34 cellular contexts compared by ENCODE assay signal in genomic region chr11:117888140-117888561, GRCh38. TPM values are rescaled to one million over a fixed set of nuclear protein-coding genes. Genes with fewer than 3 reads are reported as not detected.
DNase-seq lines count a peak whose midpoint lies in the region; ATAC-seq, FAIRE-seq and TF ChIP-seq lines count a peak whose summit lies in the region.
"Had no signal": no experiment of that assay in that cellular context is flagged by ENCODE, and none has a peak within 500 bp of the region (broad histone marks: within the 10 kb centered on the region; RNA-seq: fewer than 3 reads in every experiment).

No MANE protein-coding gene starts in this region.

- no peak overlapping the region for H2BK120ac ChIP-seq in H1 (replicated peaks; ENCODE audit: low read depth, low read length)

- no peak overlapping the region for H3K4me3 Mint-ChIP-seq in nephron
- no peak overlapping the region for H3K4me3 Mint-ChIP-seq in type B pancreatic cell
- no peak overlapping the region for H3K4me3 Mint-ChIP-seq in stimulated activated effector memory CD8-positive, alpha-beta T cell treated with anti-CD3 and anti-CD28 coated beads, Interleukin-12 subunit alpha, Interleukin-12 subunit beta, amount 100 ng/mL, for 72 hours
- no peak overlapping the region for H3K4me3 Mint-ChIP-seq in CD8-positive, alpha-beta memory T cell
- H3K4me3 Mint-ChIP-seq: activated CD4-positive, alpha-beta T cell treated with anti-CD3 and anti-CD28 coated beads, Interleukin-2, amount 10 ng/mL, durations not matched to agents 7 days and 5 days; CD4-positive, alpha-beta T cell; H9 had no signal

- H3K36me3 Mint-ChIP-seq in nephron (ENCODE audit: low read depth), result no peaks in the 10 kb centered on the region
- no peaks in the 10 kb centered on the region for H3K36me3 Mint-ChIP-seq in type B pancreatic cell
- H3K36me3 Mint-ChIP-seq in stimulated activated effector memory CD8-positive, alpha-beta T cell treated with anti-CD3 and anti-CD28 coated beads, Interleukin-12 subunit alpha, Interleukin-12 subunit beta, amount 100 ng/mL, for 72 hours, result no peaks in the 10 kb centered on the region
- peaks cover 0 to 21% (median 0%) of the 10 kb centered on the region in 3 donors for H3K36me3 Mint-ChIP-seq in CD8-positive, alpha-beta memory T cell

- CTCF ChIA-PET in H1 (lab: Charles Lee; ENCODE audit: partially characterized antibody), result interaction anchor here (1.2 kb wide), 1 partner anchor 16 kb away, joined by 3 read pairs; no protein-coding TSS in a partner anchor
- CTCF ChIA-PET in CD8-positive, alpha-beta memory T cell (lab: Charles Lee), result no interaction called here

- POLR2A ChIA-PET in H1 (lab: Charles Lee; ENCODE audit: partially characterized antibody), result no interaction called here
- POLR2A ChIA-PET in CD8-positive, alpha-beta memory T cell (lab: Charles Lee), result no interaction called here

- H2BK12ac ChIP-seq in H1 (ENCODE audit: low read depth, low read length), result no peak overlapping the region

- H3K79me1 ChIP-seq in H1 (ENCODE audit: low read depth, low read length), result no peaks in the 10 kb centered on the region

- no peak overlapping the region for H3K56ac ChIP-seq in H1 (replicated peaks; ENCODE audit: insufficient read length, low read depth, low read length)

- H3K79me2 ChIP-seq in H1 (ENCODE audit: control insufficient read depth in 1 of 2, insufficient read depth in 2 of 2, low read length in 2 of 2), result no peaks in the 10 kb centered on the region

- H2BK5ac ChIP-seq in H1 (ENCODE audit: low read depth, low read length), result no peak overlapping the region

- ATAC-seq in stimulated activated effector memory CD8-positive, alpha-beta T cell treated with anti-CD3 and anti-CD28 coated beads, Interleukin-12 subunit alpha, Interleukin-12 subunit beta, amount 100 ng/mL, for 72 hours, result no peak
- ATAC-seq: heart right ventricle had no signal

- H4K91ac ChIP-seq in H1 (replicated peaks; ENCODE audit: insufficient read length, low read length), result no peak overlapping the region

- H3K9ac ChIP-seq in H1 (replicated peaks in 1 of 4; ENCODE audit: extremely low read depth in 1 of 4, low read depth in 3 of 4, low read length in 3 of 4), result no peak overlapping the region

- 89% methylated on average over 8 of the region's 8 CpGs; no CpG with 5 or more reads in 1 of the 2 experiments for WGBS in H1 (ENCODE audit: extremely low coverage in 1 of 2, insufficient coverage in 1 of 2, insufficient read length in 1 of 2, insufficient replicate concordance in 2 of 2, low coverage in 1 of 2, low lambda C conversion rate in 2 of 2, missing lambda C conversion rate in 1 of 2), 2 experiments

- no peak overlapping the region for H3K18ac ChIP-seq in H1 (ENCODE audit: extremely low read depth, low read length)

- no peak overlapping the region for H3K4me2 ChIP-seq in H1 (ENCODE audit: insufficient read depth in 1 of 2, low read depth in 2 of 2, low read length in 2 of 2)

- H3K36me3 ChIP-seq in H1 (ENCODE audit: control insufficient read depth in 2 of 4, insufficient read depth in 4 of 4, low read length in 3 of 4), result no peaks in the 10 kb centered on the region
- no peaks in the 10 kb centered on the region for H3K36me3 ChIP-seq in CD8-positive, alpha-beta memory T cell (ENCODE audit: insufficient read depth, low read length)
- H3K36me3 ChIP-seq: heart right ventricle, spleen, vagina had no signal

- no peak overlapping the region for H3K4ac ChIP-seq in H1 (replicated peaks; ENCODE audit: insufficient read length, low read depth, low read length)

- TF ChIP-seq CTCF in H1 (IDR thresholded peaks at IDR 0.05; ENCODE audit: control extremely low read depth in 1 of 3, insufficient read depth in 1 of 3, low read depth in 1 of 3, low read length in 3 of 3) (no peak), nephron (IDR thresholded peaks at IDR 0.05; ENCODE audit: unreplicated experiment in 3 of 3) (no peak), type B pancreatic cell (conservative IDR thresholded peaks at IDR 0.05) (no peak)

- H3K9me3 Mint-ChIP-seq in nephron, result peaks cover 16% of the 10 kb centered on the region
- H3K9me3 Mint-ChIP-seq in type B pancreatic cell, result no peaks in the 10 kb centered on the region
- peaks cover 3% of the 10 kb centered on the region for H3K9me3 Mint-ChIP-seq in stimulated activated effector memory CD8-positive, alpha-beta T cell treated with anti-CD3 and anti-CD28 coated beads, Interleukin-12 subunit alpha, Interleukin-12 subunit beta, amount 100 ng/mL, for 72 hours
- peaks cover 3 to 12% (median 5%) of the 10 kb centered on the region in 5 donors for H3K9me3 Mint-ChIP-seq in CD8-positive, alpha-beta memory T cell
- H3K9me3 Mint-ChIP-seq: activated CD4-positive, alpha-beta T cell treated with anti-CD3 and anti-CD28 coated beads, Interleukin-2, amount 10 ng/mL, durations not matched to agents 7 days and 5 days; H9 had no signal

- no peak for TF ChIP-seq EP300 in H1 (IDR thresholded peaks at IDR 0.05; ENCODE audit: borderline replicate concordance in 1 of 2, low read depth in 2 of 2, low read length in 2 of 2)

- no peak overlapping the region for H4K8ac ChIP-seq in H1 (ENCODE audit: extremely low read depth, insufficient read depth, low read length)

- no peaks in the 10 kb centered on the region for H3K9me3 ChIP-seq in H1 (ENCODE audit: insufficient read depth in 2 of 2, low read depth in 1 of 2, low read length in 1 of 2)
- no peaks in the 10 kb centered on the region for H3K9me3 ChIP-seq in CD8-positive, alpha-beta memory T cell (ENCODE audit: low read length)
- H3K9me3 ChIP-seq: vagina had no signal

- no peak overlapping the region for H3K14ac ChIP-seq in H1 (ENCODE audit: insufficient read length)

- H3K27ac Mint-ChIP-seq in nephron, result peak overlapping the region in 2 of 3 experiments; percentile 20 to 66
- no peak overlapping the region for H3K27ac Mint-ChIP-seq in type B pancreatic cell
- H3K27ac Mint-ChIP-seq in stimulated activated effector memory CD8-positive, alpha-beta T cell treated with anti-CD3 and anti-CD28 coated beads, Interleukin-12 subunit alpha, Interleukin-12 subunit beta, amount 100 ng/mL, for 72 hours, result no peak overlapping the region
- H3K27ac Mint-ChIP-seq in CD8-positive, alpha-beta memory T cell, result no peak overlapping the region
- H3K27ac Mint-ChIP-seq: activated CD4-positive, alpha-beta T cell treated with anti-CD3 and anti-CD28 coated beads, Interleukin-2, amount 10 ng/mL, durations not matched to agents 7 days and 5 days; CD4-positive, alpha-beta T cell had no signal

- no peak overlapping the region for H2BK20ac ChIP-seq in H1 (ENCODE audit: low read length)

- H3K27ac ChIP-seq in H1 (ENCODE audit: low read depth, low read length), result no peak overlapping the region
- H3K27ac ChIP-seq in CD8-positive, alpha-beta memory T cell (ENCODE audit: low read depth, low read length), result no peak overlapping the region
- H3K27ac ChIP-seq: spleen, vagina had no signal

- H3K27me3 Mint-ChIP-seq in nephron (ENCODE audit: low read depth) (no peaks in the 10 kb centered on the region), type B pancreatic cell (peaks cover 9% of the 10 kb centered on the region)
- peaks cover 2 to 16% of the 10 kb centered on the region in 2 donors for H3K27me3 Mint-ChIP-seq in CD8-positive, alpha-beta memory T cell
- H3K27me3 Mint-ChIP-seq: CD4-positive, alpha-beta T cell had no signal

- DNase-seq in NCI-H526 (lab: John Stamatoyannopoulos, UW), result peak; percentile 96 to 97
- DNase-seq in NCI-H526 treated with DMSO at 0.1 percent for 48 hours (lab: John Stamatoyannopoulos, UW), result no peak
- DNase-seq in H1 (ENCODE audit: low read depth in 1 of 2, low spot score in 2 of 2), result no peak
- DNase-seq in type B pancreatic cell (ENCODE audit: extremely low spot score, unreplicated experiment), result peak; percentile 48
- DNase-seq in stimulated activated effector memory CD8-positive, alpha-beta T cell treated with anti-CD3 and anti-CD28 coated beads, Interleukin-12 subunit alpha, Interleukin-12 subunit beta, amount 100 ng/mL, for 72 hours (ENCODE audit: low spot score in 2 of 2), result no peak
- no peak for DNase-seq in CD8-positive, alpha-beta memory T cell
- DNase-seq in stimulated activated CD4-positive, alpha-beta T cell treated with anti-CD3 and anti-CD28 coated beads, Interleukin-4, amount 100 ng/mL, for 4 hours, result no peak
- DNase-seq: activated CD4-positive, alpha-beta T cell treated with anti-CD3 and anti-CD28 coated beads, Interleukin-2, amount 10 ng/mL, durations not matched to agents 7 days and 5 days; activated naive CD4-positive, alpha-beta T cell treated with anti-CD3 and anti-CD28 coated beads, Interleukin-2, amount 50 U/mL, for 16 hours; amniotic stem cell; CD4-positive, alpha-beta T cell; DMS 273 treated with DMSO at 0.1 percent for 48 hours; effector memory CD4-positive, alpha-beta T cell; foreskin fibroblast; H9; heart right ventricle; KG1; kidney glomerular epithelial cell; MM.1S; naive B cell; NCI-H2081; NCI-H226; NCI-H748 treated with DMSO at 0.1 percent for 48 hours; spleen; substantia nigra; SW 1271; T-helper 9 cell had no signal

- no peak overlapping the region for H4K5ac ChIP-seq in H1 (ENCODE audit: insufficient read length, low read depth, low read length)

- H2BK15ac ChIP-seq in H1 (ENCODE audit: low read length), result no peak overlapping the region

- FAIRE-seq in H1 (lab: Jason Lieb, UNC), result no peak
- FAIRE-seq: G401.6, GM19239, RCC 7860 had no signal

- no peak for TF ChIP-seq POLR2A in H1 (IDR thresholded peaks at IDR 0.05; ENCODE audit: control extremely low read depth in 1 of 2, low read depth in 2 of 2, low read length in 2 of 2)

- H2AK5ac ChIP-seq in H1 (ENCODE audit: low read depth, low read length), result no peak overlapping the region

- no peak overlapping the region for H3K4me3 ChIP-seq in H1 (ENCODE audit: extremely low read depth in 1 of 4, insufficient read depth in 2 of 4, low read depth in 3 of 4, low read length in 4 of 4)
- no peak overlapping the region for H3K4me3 ChIP-seq in CD8-positive, alpha-beta memory T cell (ENCODE audit: low read length)
- H3K4me3 ChIP-seq: heart right ventricle, spleen, vagina had no signal

- H3K23ac ChIP-seq in H1 (ENCODE audit: insufficient read length), result no peak overlapping the region

- TF ChIP-seq RAD21 in H1 (IDR thresholded peaks at IDR 0.05 in 1 of 2, conservative IDR thresholded peaks at IDR 0.05 in 1 of 2; ENCODE audit: low read depth in 2 of 2, low read length in 2 of 2), result no peak

- H3K4me1 Mint-ChIP-seq in nephron (peaks cover 46% of the 10 kb centered on the region), type B pancreatic cell (ENCODE audit: unreplicated experiment) (peaks cover 31% of the 10 kb centered on the region)
- H3K4me1 Mint-ChIP-seq in stimulated activated effector memory CD8-positive, alpha-beta T cell treated with anti-CD3 and anti-CD28 coated beads, Interleukin-12 subunit alpha, Interleukin-12 subunit beta, amount 100 ng/mL, for 72 hours, result no peaks in the 10 kb centered on the region
- H3K4me1 Mint-ChIP-seq in CD8-positive, alpha-beta memory T cell, result no peaks in the 10 kb centered on the region
- H3K4me1 Mint-ChIP-seq: activated CD4-positive, alpha-beta T cell treated with anti-CD3 and anti-CD28 coated beads, Interleukin-2, amount 10 ng/mL, durations not matched to agents 7 days and 5 days; naive B cell had no signal

- no peaks in the 10 kb centered on the region for H4K20me1 ChIP-seq in H1 (replicated peaks in 1 of 2; ENCODE audit: control insufficient read depth in 1 of 2, insufficient read depth in 2 of 2, low read length in 2 of 2)

- no peaks in the 10 kb centered on the region; a peak in 1 of 7 replicates for H3K27me3 ChIP-seq in H1 (replicated peaks in 1 of 4; ENCODE audit: control insufficient read depth in 3 of 4, extremely low read depth in 1 of 4, insufficient read depth in 3 of 4, low read length in 3 of 4)
- H3K27me3 ChIP-seq in CD8-positive, alpha-beta memory T cell (ENCODE audit: insufficient read depth, low read length, poor library complexity, severe bottlenecking), result no peaks in the 10 kb centered on the region
- H3K27me3 ChIP-seq: heart right ventricle, vagina had no signal

- H2AFZ ChIP-seq in H1 (ENCODE audit: low read length), result 0 out of 2 replicates have a peak overlapping the region, but pooled peaks have one; percentile 16

- peaks cover 0 to 10% (median 0%) of the 10 kb centered on the region in 4 experiments; a peak in 2 of 7 replicates for H3K4me1 ChIP-seq in H1 (replicated peaks in 1 of 4; ENCODE audit: control insufficient read depth in 3 of 4, insufficient read depth in 4 of 4, low read length in 3 of 4)
- H3K4me1 ChIP-seq in CD8-positive, alpha-beta memory T cell (ENCODE audit: insufficient read depth, low read length), result no peaks in the 10 kb centered on the region

- no peaks in the 10 kb centered on the region; the same call in 1 of the 2 replicates for H3K23me2 ChIP-seq in H1 (ENCODE audit: low read depth, low read length)

RNA-seq across cellular contexts. Expression of gene FXYD6, which starts 11.7 kb away (rescaled TPM):
- total RNA-seq in H1 (2021; fragmentation: NEBNext Ultra II Directional; extraction: Animal tissue kit (Norgen Biotek cat#: 25700)), result 44.6 and 50.0 TPM in 2 replicates
- 117 and 151 TPM in 2 replicates for polyA plus RNA-seq in H1 (2011; rRNA removed)
- 117 TPM for polyA plus RNA-seq in H1 (2011; cell fraction: cytosol; rRNA removed)
- 137 TPM for polyA plus RNA-seq in H1 (2011; cell fraction: nucleus; rRNA removed)
- 45.7 to 68.5 TPM (median 67.3 TPM) in 4 replicates for polyA plus RNA-seq in H1 (2012, experiment 1 of 2)
- 67.1 TPM for polyA plus RNA-seq in H1 (2012, experiment 2 of 2)
- 51.8 TPM for polyA plus RNA-seq in H1 (2013, experiment 1 of 2)
- polyA plus RNA-seq in H1 (2013, experiment 2 of 2), result 57.8 TPM
- 64.2 and 70.4 TPM in 2 replicates for polyA minus RNA-seq in H1 (2011; rRNA and poly(A)+ RNA removed)
- polyA minus RNA-seq in H1 (2011; cell fraction: cytosol; rRNA and poly(A)+ RNA removed), result 17.0 TPM
- polyA minus RNA-seq in H1 (2011; cell fraction: nucleus; rRNA and poly(A)+ RNA removed), result 34.0 TPM
- 22.9 and 66.6 TPM in 2 replicates for total RNA-seq in type B pancreatic cell (ENCODE audit: low replicate concordance)
- under 1 TPM in 1 of 2 experiments, not detected in 1; 0.11 TPM for total RNA-seq in CD8-positive, alpha-beta memory T cell
- polyA plus RNA-seq in CD8-positive, alpha-beta memory T cell, result not detected
- total RNA-seq: activated CD4-positive, alpha-beta T cell treated with anti-CD3 and anti-CD28 coated beads, Interleukin-2, amount 10 ng/mL, durations not matched to agents 7 days and 5 days; CD4-positive, alpha-beta T cell; osteoblast had no signal

RNA-seq across cellular contexts. Expression of gene TMPRSS13, which starts 41.1 kb away (rescaled TPM):
- 0.29 and 0.61 TPM in 2 replicates for total RNA-seq in H1 (2021; fragmentation: NEBNext Ultra II Directional; extraction: Animal tissue kit (Norgen Biotek cat#: 25700))
- 0.79 and 1.0 TPM in 2 replicates for polyA plus RNA-seq in H1 (2011; rRNA removed)
- polyA plus RNA-seq in H1 (2011; cell fraction: cytosol; rRNA removed), result 0.88 TPM
- 1.5 TPM for polyA plus RNA-seq in H1 (2011; cell fraction: nucleus; rRNA removed)
- 0.26 to 0.66 TPM (median 0.36 TPM) in 4 replicates for polyA plus RNA-seq in H1 (2012, experiment 1 of 2)
- 0.52 TPM for polyA plus RNA-seq in H1 (2012, experiment 2 of 2)
- 0.32 TPM for polyA plus RNA-seq in H1 (2013, experiment 1 of 2)
- 0.40 TPM for polyA plus RNA-seq in H1 (2013, experiment 2 of 2)
- 0.54 and 0.98 TPM in 2 replicates for polyA minus RNA-seq in H1 (2011; rRNA and poly(A)+ RNA removed)
- 0.73 TPM for polyA minus RNA-seq in H1 (2011; cell fraction: cytosol; rRNA and poly(A)+ RNA removed)
- polyA minus RNA-seq in H1 (2011; cell fraction: nucleus; rRNA and poly(A)+ RNA removed), result 1.3 TPM
- 6.9 and 22.7 TPM in 2 replicates for total RNA-seq in type B pancreatic cell (ENCODE audit: low replicate concordance)
- total RNA-seq in CD8-positive, alpha-beta memory T cell, result 1 to 10 TPM; 1.4 to 1.5 TPM
- 1.5 TPM for polyA plus RNA-seq in CD8-positive, alpha-beta memory T cell
- total RNA-seq: A172, osteoblast had no signal

Comparison
In these comparisons a context has a peak if more than half of its experiments do, and no peak if none do; other contexts are left out.
1. DNase-seq: peak in NCI-H526 (2 of 2) and type B pancreatic cell (single experiment); none in NCI-H526 treated with DMSO at 0.1 percent for 48 hours (single experiment), H1 (0 of 2), stimulated activated effector memory CD8-positive, alpha-beta T cell treated with anti-CD3 and anti-CD28 coated beads, Interleukin-12 subunit alpha, Interleukin-12 subunit beta, amount 100 ng/mL, for 72 hours (0 of 2), CD8-positive, alpha-beta memory T cell (0 of 5) and stimulated activated CD4-positive, alpha-beta T cell treated with anti-CD3 and anti-CD28 coated beads, Interleukin-4, amount 100 ng/mL, for 4 hours (0 of 2).
2. H3K27ac Mint-ChIP-seq: peak in nephron (2 of 3); none in type B pancreatic cell (single experiment), stimulated activated effector memory CD8-positive, alpha-beta T cell treated with anti-CD3 and anti-CD28 coated beads, Interleukin-12 subunit alpha, Interleukin-12 subunit beta, amount 100 ng/mL, for 72 hours (single experiment) and CD8-positive, alpha-beta memory T cell (0 of 8).
3. RNA of gene FXYD6, which starts 11.7 kb away (total RNA-seq): 22.9 to 66.6 TPM in type B pancreatic cell and 44.6 to 50.0 TPM in H1; 0.11 TPM in CD8-positive, alpha-beta memory T cell; every median in the first group is over 10 times any median in the second.